Comparison of ENCODE assay signal across 8 cellular contexts in the genomic region with DNA sequence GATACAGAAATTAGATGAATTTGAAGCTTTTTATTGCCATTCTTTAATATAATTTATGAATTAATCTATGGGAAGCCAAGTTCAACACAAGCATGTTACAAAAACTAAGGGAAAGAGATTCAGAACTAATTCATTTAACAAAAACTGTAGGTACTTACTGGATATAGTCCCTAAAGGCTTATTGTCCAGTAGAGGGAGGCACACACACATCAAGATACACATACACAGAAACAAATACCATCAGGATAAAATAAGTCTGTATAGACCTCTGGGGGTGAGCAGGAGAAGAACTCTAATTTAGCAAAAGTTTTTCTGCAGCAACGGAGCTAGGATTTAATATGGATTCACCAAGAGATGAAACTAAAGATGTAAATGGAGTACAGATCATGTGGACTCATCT.
DNase-seq lines count a peak whose midpoint lies in the region; ATAC-seq, FAIRE-seq and TF ChIP-seq lines count a peak whose summit lies in the region.

No MANE protein-coding gene starts in this region.

- no peak overlapping the region for H3K4me2 ChIP-seq in GM23338

- H3K9me3 Mint-ChIP-seq in GM23338, result no peaks in the 10 kb centered on the region
- no peaks in the 10 kb centered on the region for H3K9me3 Mint-ChIP-seq in activated CD4-positive, alpha-beta memory T cell treated with anti-CD3 and anti-CD28 coated beads, Interleukin-2, amount 10 ng/mL, durations not matched to agents 7 days and 5 days

- H4K20me1 ChIP-seq in GM23338 (replicated peaks; ENCODE audit: insufficient read depth), result no peaks in the 10 kb centered on the region

- H3K4me3 ChIP-seq in GM23338 (no peak overlapping the region), Panc1 (ENCODE audit: low read depth in 2 of 2, low read length in 2 of 2) (no peak overlapping the region), fibroblast of the aortic adventitia (ENCODE audit: low read depth, low read length) (no peak overlapping the region), stomach (no peak overlapping the region)

- no peaks in the 10 kb centered on the region for H3K9me2 ChIP-seq in GM23338 (ENCODE audit: insufficient read depth)

- no TSS peak for BruUV-seq in Panc1 (replicated peaks; lab: Mats Ljungman, UMichigan)

- H3K4me1 Mint-ChIP-seq in GM23338, result no peaks in the 10 kb centered on the region
- no peaks in the 10 kb centered on the region for H3K4me1 Mint-ChIP-seq in activated CD4-positive, alpha-beta memory T cell treated with anti-CD3 and anti-CD28 coated beads, Interleukin-2, amount 10 ng/mL, durations not matched to agents 7 days and 5 days

- TF ChIP-seq CTCF in GM23338 (conservative IDR thresholded peaks at IDR 0.05; ENCODE audit: low read depth in 2 of 2) (peak; percentile 29; a peak in 3 of 4 replicates), Panc1 (IDR thresholded peaks at IDR 0.05) (peak; percentile 67; the same call in 1 of the 2 replicates), fibroblast of the aortic adventitia (IDR thresholded peaks at IDR 0.05; ENCODE audit: insufficient read depth, low read length) (peak; percentile 36), stomach (IDR thresholded peaks at IDR 0.05) (peak in 4 of 7 experiments; percentile 9 to 48 (median 36))

- CTCF ChIA-PET in Panc1 (lab: Charles Lee), result interaction anchor here (1.6 to 1.9 kb wide), 3 partner anchors 85 to 163 kb away, joined by 3 to 5 read pairs (median 5); no protein-coding TSS in a partner anchor
- CTCF ChIA-PET in activated CD4-positive, alpha-beta memory T cell treated with anti-CD3 and anti-CD28 coated beads, Interleukin-2, amount 10 ng/mL, durations not matched to agents 7 days and 5 days (lab: Charles Lee), result interaction anchor here (1.4 kb wide), 1 partner anchor 17 kb away, joined by 4 read pairs; no protein-coding TSS in a partner anchor

- no peak overlapping the region for H3K27ac ChIP-seq in GM23338 (ENCODE audit: low read depth)
- H3K27ac ChIP-seq in Panc1 (ENCODE audit: low read length), result no peak overlapping the region
- no peak overlapping the region for H3K27ac ChIP-seq in stomach

- in situ Hi-C loops in Panc1 (cut with HindIII; ENCODE audit: low pct_unique_long_range_greater_than_20kb, low sequenced_read_pairs), result no loop called here

- no peaks in the 10 kb centered on the region for H3F3A ChIP-seq in GM23338 (replicated peaks; ENCODE audit: low read depth)

- H3K9me3 ChIP-seq in Panc1 (ENCODE audit: control insufficient read depth, insufficient read depth, low read depth, low read length), result no peaks in the 10 kb centered on the region
- H3K9me3 ChIP-seq in stomach, result no peaks in the 10 kb centered on the region

- no peaks in the 10 kb centered on the region for H3K36me3 Mint-ChIP-seq in GM23338 (ENCODE audit: low read depth)
- peaks cover 41% of the 10 kb centered on the region for H3K36me3 Mint-ChIP-seq in activated CD4-positive, alpha-beta memory T cell treated with anti-CD3 and anti-CD28 coated beads, Interleukin-2, amount 10 ng/mL, durations not matched to agents 7 days and 5 days (ENCODE audit: low read depth)

- H3K36me3 ChIP-seq in GM23338 (ENCODE audit: insufficient read depth) (no peaks in the 10 kb centered on the region), Panc1 (ENCODE audit: control insufficient read depth, insufficient read depth, low read length) (no peaks in the 10 kb centered on the region), stomach (peaks cover 0 to 9% (median 2%) of the 10 kb centered on the region in 4 donors)

- ATAC-seq in GM23338 (no peak), Panc1 (peak; percentile 98)

- H3K27me3 ChIP-seq in GM23338 (ENCODE audit: insufficient read depth) (no peaks in the 10 kb centered on the region), Panc1 (ENCODE audit: control insufficient read depth, insufficient read depth, low read length) (no peaks in the 10 kb centered on the region), stomach (no peaks in the 10 kb centered on the region)

- H3K27ac Mint-ChIP-seq in GM23338, result no peak overlapping the region
- H3K27ac Mint-ChIP-seq in activated CD4-positive, alpha-beta memory T cell treated with anti-CD3 and anti-CD28 coated beads, Interleukin-2, amount 10 ng/mL, durations not matched to agents 7 days and 5 days, result no peak overlapping the region

- H3K79me2 ChIP-seq in GM23338 (replicated peaks; ENCODE audit: insufficient read depth), result no peaks in the 10 kb centered on the region

- DNase-seq in GM23338 (ENCODE audit: low spot score), result no peak
- DNase-seq in Panc1 (ENCODE audit: low read depth, low spot score), result peak; percentile 27
- peak; percentile 40 for DNase-seq in fibroblast of the aortic adventitia (ENCODE audit: low read depth)
- DNase-seq in stomach, result no peak
- DNase-seq in SKM-1 treated with dmso at 0.1 percent for 144 hours (lab: John Stamatoyannopoulos, UW; ENCODE audit: unreplicated experiment), result no peak
- no peak for DNase-seq in OCI-M2 (lab: John Stamatoyannopoulos, UW; ENCODE audit: unreplicated experiment)
- DNase-seq in activated CD4-positive, alpha-beta memory T cell treated with anti-CD3 and anti-CD28 coated beads, Interleukin-2, amount 10 ng/mL, durations not matched to agents 7 days and 5 days, result no peak

- no peak for TF ChIP-seq EP300 in stomach (IDR thresholded peaks at IDR 0.05)

- intact Hi-C loops in Panc1 (cut with micrococcal nuclease; ENCODE audit: unreplicated experiment) (loop anchor here (10.0 kb wide), 1 partner anchor 80 kb away; the partner anchor contains the start of gene IL13RA1), stomach (cut with DNase I; ENCODE audit: low total_unique reads) (no loop called here)

- no peak overlapping the region for H2AFZ ChIP-seq in GM23338

- no peaks in the 10 kb centered on the region for H3K27me3 Mint-ChIP-seq in GM23338 (ENCODE audit: insufficient read depth, low read depth, poor library complexity)
- no peaks in the 10 kb centered on the region for H3K27me3 Mint-ChIP-seq in activated CD4-positive, alpha-beta memory T cell treated with anti-CD3 and anti-CD28 coated beads, Interleukin-2, amount 10 ng/mL, durations not matched to agents 7 days and 5 days

- no peak for TF ChIP-seq POLR2A in stomach (IDR thresholded peaks at IDR 0.05)

- no peak overlapping the region for H3K4me3 Mint-ChIP-seq in GM23338
- H3K4me3 Mint-ChIP-seq in activated CD4-positive, alpha-beta memory T cell treated with anti-CD3 and anti-CD28 coated beads, Interleukin-2, amount 10 ng/mL, durations not matched to agents 7 days and 5 days, result no peak overlapping the region

- WGBS in stomach, 5 donors, result 12 to 41% (median 25%) methylated on average over 1 of the region's 1 CpG

- POLR2A ChIA-PET in Panc1 (lab: Charles Lee), result no interaction called here
- POLR2A ChIA-PET in activated CD4-positive, alpha-beta memory T cell treated with anti-CD3 and anti-CD28 coated beads, Interleukin-2, amount 10 ng/mL, durations not matched to agents 7 days and 5 days (lab: Charles Lee), result no interaction called here

- FAIRE-seq in A204.1 (lab: Jason Lieb, UNC), result peak; percentile 96

- H3K4me1 ChIP-seq in GM23338 (ENCODE audit: insufficient read depth), result no peaks in the 10 kb centered on the region
- peaks cover 3% of the 10 kb centered on the region; the same call in 1 of the 2 replicates for H3K4me1 ChIP-seq in Panc1 (ENCODE audit: control insufficient read depth, insufficient read depth, low read length)
- no peaks in the 10 kb centered on the region for H3K4me1 ChIP-seq in stomach

TF ChIP-seq in GM23338, 12 proteins besides CTCF, POLR2A, EP300 and RAD21 (continues in another document):
- TF ChIP-seq JUNB (IDR thresholded peaks at IDR 0.05; ENCODE audit: unreplicated experiment) (no peak), REST (IDR thresholded peaks at IDR 0.05; ENCODE audit: unreplicated experiment) (no peak), POLR2AphosphoS5 (IDR thresholded peaks at IDR 0.05; ENCODE audit: low read depth) (no peak), STAT1 (IDR thresholded peaks at IDR 0.05; ENCODE audit: unreplicated experiment) (no peak), ZNF114 (CRISPR knock-in tag; IDR thresholded peaks at IDR 0.05) (no peak), EZH2 (IDR thresholded peaks at IDR 0.05; ENCODE audit: low read depth, unreplicated experiment) (no peak), CREB1 (CRISPR knock-in tag; IDR thresholded peaks at IDR 0.05; ENCODE audit: low read depth) (no peak), EZH2phosphoT487 (IDR thresholded peaks at IDR 0.05; ENCODE audit: unreplicated experiment) (no peak), ETS1 (IDR thresholded peaks at IDR 0.05) (no peak), NANOG (IDR thresholded peaks at IDR 0.05; ENCODE audit: borderline replicate concordance) (no peak), ZNF331 (CRISPR knock-in tag; IDR thresholded peaks at IDR 0.05; ENCODE audit: low read depth) (no peak)

Comparison
In these comparisons a context has a peak if more than half of its experiments do, and no peak if none do; other contexts are left out.
1. DNase-seq: peak in Panc1 (single experiment) and fibroblast of the aortic adventitia (single experiment); none in GM23338 (single experiment), stomach (single experiment), SKM-1 treated with dmso at 0.1 percent for 144 hours (single experiment), OCI-M2 (single experiment) and activated CD4-positive, alpha-beta memory T cell treated with anti-CD3 and anti-CD28 coated beads, Interleukin-2, amount 10 ng/mL, durations not matched to agents 7 days and 5 days (single experiment).
2. Peak in every context shown above with its lines, with median percentiles within 50 percentile points of each other: CTCF ChIP-seq.